26 cellular contexts compared by ENCODE assay signal in genomic region chr2:190599546-190600220, GRCh38. TPM values are rescaled to one million over a fixed set of nuclear protein-coding genes. Genes with fewer than 3 reads are reported as not detected.
A peak's percentile ranks its signal among the peaks of the same experiment; 100 is the strongest.
DNase-seq lines count a peak whose midpoint lies in the region; ATAC-seq, FAIRE-seq and TF ChIP-seq lines count a peak whose summit lies in the region.
"Had no signal": no experiment of that assay in that cellular context is flagged by ENCODE, and none has a peak within 500 bp of the region (broad histone marks: within the 10 kb centered on the region; RNA-seq: fewer than 3 reads in every experiment).

No MANE protein-coding gene starts in this region.

- H3K9ac ChIP-seq in BLaER1: no peak overlapping the region

- H3K27me3 ChIP-seq in BLaER1 (no peaks in the 10 kb centered on the region), esophagus muscularis mucosa (no peaks in the 10 kb centered on the region)
- H3K27me3 ChIP-seq: colonic mucosa, neutrophil, tibial nerve had no signal

- no peak for TF ChIP-seq CTCF in A549 (IDR thresholded peaks at IDR 0.05)
- no peak for TF ChIP-seq CTCF in esophagus muscularis mucosa (IDR thresholded peaks at IDR 0.05)

- no peak for FAIRE-seq in A549 (lab: Jason Lieb, UNC)
- FAIRE-seq: astrocyte had no signal

- H4K20me1 ChIP-seq in BLaER1: no peaks in the 10 kb centered on the region

- no peak overlapping the region for H3K4me3 ChIP-seq in A549
- no peak overlapping the region for H3K4me3 ChIP-seq in BLaER1
- H3K4me3 ChIP-seq in esophagus muscularis mucosa: no peak overlapping the region
- H3K4me3 ChIP-seq: colonic mucosa, tibial nerve had no signal

- no peaks in the 10 kb centered on the region for H3K36me3 ChIP-seq in BLaER1
- no peaks in the 10 kb centered on the region for H3K36me3 ChIP-seq in esophagus muscularis mucosa
- H3K36me3 ChIP-seq: colonic mucosa, neutrophil, tibial nerve had no signal

- H3K4me1 ChIP-seq in A549 (peaks cover 29% of the 10 kb centered on the region), BLaER1 (peaks cover 34% of the 10 kb centered on the region), esophagus muscularis mucosa (no peaks in the 10 kb centered on the region)
- H3K4me1 ChIP-seq: Caco-2, colonic mucosa had no signal

- H3K27ac ChIP-seq in A549 (peak overlapping the region in 1 of 2 experiments; percentile 8; a peak in 2 of 6 replicates), BLaER1 (no peak overlapping the region), esophagus muscularis mucosa (replicated peaks in 1 of 4) (no peak overlapping the region)
- H3K27ac ChIP-seq: colonic mucosa, neutrophil, tibial nerve had no signal

- WGBS in A549 (ENCODE audit: missing lambda C conversion rate): 85% methylated on average over 8 of the region's 8 CpGs
- 81% methylated on average over 8 of the region's 8 CpGs for WGBS in esophagus muscularis mucosa

- POLR2A ChIA-PET in A549 (lab: Yijun Ruan, JAX): no interaction called here

- intact Hi-C loops in esophagus muscularis mucosa (cut with DNase I): no loop called here

- CTCF ChIA-PET in A549 (lab: Yijun Ruan, JAX): no interaction called here

- peak overlapping the region; percentile 20; the same call in 2 of the 3 replicates for H3K4me2 ChIP-seq in A549
- H3K4me2 ChIP-seq in BLaER1: peak overlapping the region; percentile 50; the same call in 1 of the 2 replicates

- ATAC-seq in A549: peak in 1 of 2 experiments; percentile 43; a peak in 3 of 6 replicates
- ATAC-seq in HG03521 (IDR thresholded peaks at IDR 0.05; ENCODE audit: unreplicated experiment): no peak
- ATAC-seq: sciatic nerve, WTC11 had no signal

- TF ChIP-seq POLR2A in A549 (IDR thresholded peaks at IDR 0.05; ENCODE audit: low read length): no peak
- no peak for TF ChIP-seq POLR2A in esophagus muscularis mucosa (IDR thresholded peaks at IDR 0.05; ENCODE audit: low read depth)

- DNase-seq in A549 (ENCODE audit: low read depth in 1 of 2, low spot score in 1 of 2): no peak
- peak; percentile 89 for DNase-seq in NCI-H526 treated with DMSO at 0.1 percent for 48 hours (lab: John Stamatoyannopoulos, UW)
- DNase-seq in esophagus muscularis mucosa (ENCODE audit: extremely low spot score): peak; percentile 64
- no peak for DNase-seq in A172 (ENCODE audit: low spot score)
- DNase-seq in GM19238 (ENCODE audit: insufficient read length, low spot score): no peak
- DNase-seq: activated CD4-positive, alpha-beta T cell treated with anti-CD3 and anti-CD28 coated beads, Interleukin-2, amount 50 U/mL, for 1 hour; activated effector memory CD4-positive, alpha-beta T cell treated with Interleukin-2 at 50 U/mL for 16 hours; activated T-cell treated with anti-CD3 and anti-CD28 coated beads, Interleukin-2, amount 50 U/mL, for 1 hour; Caco-2; colonic mucosa; DMS53; effector CD4-positive, alpha-beta T cell; H7; NCI-H1694; NCI-H774; posterior cingulate gyrus; stimulated activated CD4-positive, alpha-beta T cell treated with anti-CD3 and anti-CD28 coated beads, Interleukin-12 subunit alpha, Interleukin-12 subunit beta, amount 100 ng/mL, for 4 hours; stimulated activated CD4-positive, alpha-beta T cell treated with anti-CD3 and anti-CD28 coated beads, Interleukin-4, amount 100 ng/mL, for 1 hour; T-cell had no signal

- no peak for TF ChIP-seq RAD21 in A549 (conservative IDR thresholded peaks at IDR 0.05 in 1 of 2, IDR thresholded peaks at IDR 0.05 in 1 of 2)

- TF ChIP-seq EP300 in A549 (IDR thresholded peaks at IDR 0.05) (no peak), esophagus muscularis mucosa (IDR thresholded peaks at IDR 0.05) (no peak)

- no peaks in the 10 kb centered on the region for H3K9me3 ChIP-seq in A549
- H3K9me3 ChIP-seq in BLaER1: no peaks in the 10 kb centered on the region
- H3K9me3 ChIP-seq in esophagus muscularis mucosa: no peaks in the 10 kb centered on the region
- H3K9me3 ChIP-seq: Caco-2, colonic mucosa, neutrophil, tibial nerve had no signal

TF ChIP-seq in A549, 52 proteins besides CTCF, POLR2A, EP300 and RAD21:
- no peak for TF ChIP-seq NR3C1 (IDR thresholded peaks at IDR 0.05)
TF ChIP-seq in A549: peak in this region for 0.

RNA-seq across cellular contexts. Expression of gene NAB1, which starts 49.2 kb away (rescaled TPM):
- polyA plus RNA-seq in A549 (2011; rRNA removed) (55.6 and 67.3 TPM in 2 replicates), A549 (2017; fragmentation: RNase III; extraction: RNeasy Plus Mini Kit Qiagen cat#74134 plus additional on column Dnase treatment) (31.8 to 37.8 TPM (median 37.6 TPM) in 3 replicates)
- 16.7 and 17.6 TPM in 2 replicates for polyA plus RNA-seq in A549 (2012; cell fraction: cytosol; rRNA removed)
- polyA plus RNA-seq in A549 (2012; cell fraction: nucleus; rRNA removed): 15.7 and 20.3 TPM in 2 replicates
- polyA minus RNA-seq in A549 (2011; rRNA and poly(A)+ RNA removed): 60.9 and 70.4 TPM in 2 replicates
- 10 to 100 TPM; 59.8 to 88.5 (median 78.8) TPM for total RNA-seq in esophagus muscularis mucosa
- 45.5 and 54.8 TPM in 2 replicates for total RNA-seq in A172 (2014; rRNA removed; shearing (Covaris generic))

Comparison
In these comparisons a context has a peak if more than half of its experiments do, and no peak if none do; other contexts are left out.
1. DNase-seq: peak in NCI-H526 treated with DMSO at 0.1 percent for 48 hours (single experiment) and esophagus muscularis mucosa (single experiment); none in A549 (0 of 2), A172 (single experiment) and GM19238 (single experiment).